Comparison of ENCODE assay signal across 1 cellular context in the genomic region with DNA sequence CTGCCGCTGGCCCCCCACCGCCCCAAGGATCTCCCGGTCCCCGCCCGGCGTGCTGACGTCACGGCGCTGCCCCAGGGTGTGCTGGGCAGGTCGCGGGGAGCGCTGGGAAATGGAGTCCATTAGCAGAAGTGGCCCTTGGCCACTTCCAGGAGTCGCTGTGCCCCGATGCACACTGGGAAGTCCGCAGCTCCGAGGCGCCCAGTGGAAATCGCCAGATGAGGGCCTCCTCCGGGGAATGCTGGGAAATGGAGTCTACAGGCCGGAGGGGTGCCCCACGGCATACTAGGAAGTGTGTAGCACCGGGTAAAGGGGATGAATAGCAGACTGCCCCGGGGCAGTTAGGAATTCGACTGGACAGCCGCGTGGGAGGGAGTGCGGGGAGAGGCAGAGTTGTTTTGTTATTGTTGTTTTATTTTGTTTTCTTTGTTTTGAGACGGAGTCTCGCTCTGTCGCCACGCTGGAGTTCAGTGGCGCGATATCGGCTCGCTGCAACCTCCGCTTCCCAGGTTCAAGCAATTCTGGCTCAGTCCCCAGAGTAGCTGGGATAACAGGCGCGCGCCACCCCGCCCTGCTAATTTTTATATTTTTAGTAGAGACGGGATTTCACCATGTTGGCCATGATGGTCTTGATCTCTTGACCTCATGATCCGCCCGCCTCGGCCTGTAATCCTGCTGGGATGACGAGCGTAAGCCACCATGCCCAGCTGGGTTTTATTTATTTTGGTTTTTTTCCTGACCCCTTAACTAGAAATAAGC.
A peak's percentile ranks its signal among the peaks of the same experiment; 100 is the strongest.
TF ChIP-seq lines count a peak whose summit lies in the region.

A gene (minus strand): TSS at position 2 of the 756 bp plus-strand sequence. CDS start 94 bp downstream, outside the sequence.

TF ChIP-seq in K562, 482 proteins besides CTCF, POLR2A, EP300 and RAD21 (continued from another document and continues in another):
- TF ChIP-seq, protein P1, sequence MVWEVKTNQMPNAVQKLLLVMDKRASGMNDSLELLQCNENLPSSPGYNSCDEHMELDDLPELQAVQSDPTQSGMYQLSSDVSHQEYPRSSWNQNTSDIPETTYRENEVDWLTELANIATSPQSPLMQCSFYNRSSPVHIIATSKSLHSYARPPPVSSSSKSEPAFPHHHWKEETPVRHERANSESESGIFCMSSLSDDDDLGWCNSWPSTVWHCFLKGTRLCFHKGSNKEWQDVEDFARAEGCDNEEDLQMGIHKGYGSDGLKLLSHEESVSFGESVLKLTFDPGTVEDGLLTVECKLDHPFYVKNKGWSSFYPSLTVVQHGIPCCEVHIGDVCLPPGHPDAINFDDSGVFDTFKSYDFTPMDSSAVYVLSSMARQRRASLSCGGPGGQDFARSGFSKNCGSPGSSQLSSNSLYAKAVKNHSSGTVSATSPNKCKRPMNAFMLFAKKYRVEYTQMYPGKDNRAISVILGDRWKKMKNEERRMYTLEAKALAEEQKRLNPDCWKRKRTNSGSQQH (CRISPR knock-in tag; IDR thresholded peaks at IDR 0.05), result peak; percentile 68
- TF ChIP-seq TGIF2 (CRISPR knock-in tag; IDR thresholded peaks at IDR 0.05), result no peak
- TF ChIP-seq KLF1 (tag; IDR thresholded peaks at IDR 0.05), result no peak
- peak; percentile 59; the same call in 1 of the 2 replicates for TF ChIP-seq POLR2AphosphoS5 (IDR thresholded peaks at IDR 0.05; ENCODE audit: control insufficient read depth, insufficient read depth, low read depth, low read length)
- no peak for TF ChIP-seq CHD4 (IDR thresholded peaks at IDR 0.05; ENCODE audit: insufficient read depth, insufficient replicate concordance, low read depth, low read length, poor library complexity, severe bottlenecking)
- TF ChIP-seq, protein P2, sequence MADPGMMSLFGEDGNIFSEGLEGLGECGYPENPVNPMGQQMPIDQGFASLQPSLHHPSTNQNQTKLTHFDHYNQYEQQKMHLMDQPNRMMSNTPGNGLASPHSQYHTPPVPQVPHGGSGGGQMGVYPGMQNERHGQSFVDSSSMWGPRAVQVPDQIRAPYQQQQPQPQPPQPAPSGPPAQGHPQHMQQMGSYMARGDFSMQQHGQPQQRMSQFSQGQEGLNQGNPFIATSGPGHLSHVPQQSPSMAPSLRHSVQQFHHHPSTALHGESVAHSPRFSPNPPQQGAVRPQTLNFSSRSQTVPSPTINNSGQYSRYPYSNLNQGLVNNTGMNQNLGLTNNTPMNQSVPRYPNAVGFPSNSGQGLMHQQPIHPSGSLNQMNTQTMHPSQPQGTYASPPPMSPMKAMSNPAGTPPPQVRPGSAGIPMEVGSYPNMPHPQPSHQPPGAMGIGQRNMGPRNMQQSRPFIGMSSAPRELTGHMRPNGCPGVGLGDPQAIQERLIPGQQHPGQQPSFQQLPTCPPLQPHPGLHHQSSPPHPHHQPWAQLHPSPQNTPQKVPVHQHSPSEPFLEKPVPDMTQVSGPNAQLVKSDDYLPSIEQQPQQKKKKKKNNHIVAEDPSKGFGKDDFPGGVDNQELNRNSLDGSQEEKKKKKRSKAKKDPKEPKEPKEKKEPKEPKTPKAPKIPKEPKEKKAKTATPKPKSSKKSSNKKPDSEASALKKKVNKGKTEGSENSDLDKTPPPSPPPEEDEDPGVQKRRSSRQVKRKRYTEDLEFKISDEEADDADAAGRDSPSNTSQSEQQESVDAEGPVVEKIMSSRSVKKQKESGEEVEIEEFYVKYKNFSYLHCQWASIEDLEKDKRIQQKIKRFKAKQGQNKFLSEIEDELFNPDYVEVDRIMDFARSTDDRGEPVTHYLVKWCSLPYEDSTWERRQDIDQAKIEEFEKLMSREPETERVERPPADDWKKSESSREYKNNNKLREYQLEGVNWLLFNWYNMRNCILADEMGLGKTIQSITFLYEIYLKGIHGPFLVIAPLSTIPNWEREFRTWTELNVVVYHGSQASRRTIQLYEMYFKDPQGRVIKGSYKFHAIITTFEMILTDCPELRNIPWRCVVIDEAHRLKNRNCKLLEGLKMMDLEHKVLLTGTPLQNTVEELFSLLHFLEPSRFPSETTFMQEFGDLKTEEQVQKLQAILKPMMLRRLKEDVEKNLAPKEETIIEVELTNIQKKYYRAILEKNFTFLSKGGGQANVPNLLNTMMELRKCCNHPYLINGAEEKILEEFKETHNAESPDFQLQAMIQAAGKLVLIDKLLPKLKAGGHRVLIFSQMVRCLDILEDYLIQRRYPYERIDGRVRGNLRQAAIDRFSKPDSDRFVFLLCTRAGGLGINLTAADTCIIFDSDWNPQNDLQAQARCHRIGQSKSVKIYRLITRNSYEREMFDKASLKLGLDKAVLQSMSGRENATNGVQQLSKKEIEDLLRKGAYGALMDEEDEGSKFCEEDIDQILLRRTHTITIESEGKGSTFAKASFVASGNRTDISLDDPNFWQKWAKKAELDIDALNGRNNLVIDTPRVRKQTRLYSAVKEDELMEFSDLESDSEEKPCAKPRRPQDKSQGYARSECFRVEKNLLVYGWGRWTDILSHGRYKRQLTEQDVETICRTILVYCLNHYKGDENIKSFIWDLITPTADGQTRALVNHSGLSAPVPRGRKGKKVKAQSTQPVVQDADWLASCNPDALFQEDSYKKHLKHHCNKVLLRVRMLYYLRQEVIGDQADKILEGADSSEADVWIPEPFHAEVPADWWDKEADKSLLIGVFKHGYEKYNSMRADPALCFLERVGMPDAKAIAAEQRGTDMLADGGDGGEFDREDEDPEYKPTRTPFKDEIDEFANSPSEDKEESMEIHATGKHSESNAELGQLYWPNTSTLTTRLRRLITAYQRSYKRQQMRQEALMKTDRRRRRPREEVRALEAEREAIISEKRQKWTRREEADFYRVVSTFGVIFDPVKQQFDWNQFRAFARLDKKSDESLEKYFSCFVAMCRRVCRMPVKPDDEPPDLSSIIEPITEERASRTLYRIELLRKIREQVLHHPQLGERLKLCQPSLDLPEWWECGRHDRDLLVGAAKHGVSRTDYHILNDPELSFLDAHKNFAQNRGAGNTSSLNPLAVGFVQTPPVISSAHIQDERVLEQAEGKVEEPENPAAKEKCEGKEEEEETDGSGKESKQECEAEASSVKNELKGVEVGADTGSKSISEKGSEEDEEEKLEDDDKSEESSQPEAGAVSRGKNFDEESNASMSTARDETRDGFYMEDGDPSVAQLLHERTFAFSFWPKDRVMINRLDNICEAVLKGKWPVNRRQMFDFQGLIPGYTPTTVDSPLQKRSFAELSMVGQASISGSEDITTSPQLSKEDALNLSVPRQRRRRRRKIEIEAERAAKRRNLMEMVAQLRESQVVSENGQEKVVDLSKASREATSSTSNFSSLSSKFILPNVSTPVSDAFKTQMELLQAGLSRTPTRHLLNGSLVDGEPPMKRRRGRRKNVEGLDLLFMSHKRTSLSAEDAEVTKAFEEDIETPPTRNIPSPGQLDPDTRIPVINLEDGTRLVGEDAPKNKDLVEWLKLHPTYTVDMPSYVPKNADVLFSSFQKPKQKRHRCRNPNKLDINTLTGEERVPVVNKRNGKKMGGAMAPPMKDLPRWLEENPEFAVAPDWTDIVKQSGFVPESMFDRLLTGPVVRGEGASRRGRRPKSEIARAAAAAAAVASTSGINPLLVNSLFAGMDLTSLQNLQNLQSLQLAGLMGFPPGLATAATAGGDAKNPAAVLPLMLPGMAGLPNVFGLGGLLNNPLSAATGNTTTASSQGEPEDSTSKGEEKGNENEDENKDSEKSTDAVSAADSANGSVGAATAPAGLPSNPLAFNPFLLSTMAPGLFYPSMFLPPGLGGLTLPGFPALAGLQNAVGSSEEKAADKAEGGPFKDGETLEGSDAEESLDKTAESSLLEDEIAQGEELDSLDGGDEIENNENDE (IDR thresholded peaks at IDR 0.05; ENCODE audit: low read depth, low read length), result no peak
- TF ChIP-seq ZBTB7A (IDR thresholded peaks at IDR 0.05; ENCODE audit: borderline replicate concordance, control insufficient read depth, low read depth, low read length), result peak; percentile 4; the same call in 1 of the 2 replicates
- TF ChIP-seq ADNP (tag; IDR thresholded peaks at IDR 0.05), result no peak
- TF ChIP-seq CC2D1A (IDR thresholded peaks at IDR 0.05), result no peak
- no peak for TF ChIP-seq SETDB1 (IDR thresholded peaks at IDR 0.05; ENCODE audit: low read length)
- TF ChIP-seq, protein P3, sequence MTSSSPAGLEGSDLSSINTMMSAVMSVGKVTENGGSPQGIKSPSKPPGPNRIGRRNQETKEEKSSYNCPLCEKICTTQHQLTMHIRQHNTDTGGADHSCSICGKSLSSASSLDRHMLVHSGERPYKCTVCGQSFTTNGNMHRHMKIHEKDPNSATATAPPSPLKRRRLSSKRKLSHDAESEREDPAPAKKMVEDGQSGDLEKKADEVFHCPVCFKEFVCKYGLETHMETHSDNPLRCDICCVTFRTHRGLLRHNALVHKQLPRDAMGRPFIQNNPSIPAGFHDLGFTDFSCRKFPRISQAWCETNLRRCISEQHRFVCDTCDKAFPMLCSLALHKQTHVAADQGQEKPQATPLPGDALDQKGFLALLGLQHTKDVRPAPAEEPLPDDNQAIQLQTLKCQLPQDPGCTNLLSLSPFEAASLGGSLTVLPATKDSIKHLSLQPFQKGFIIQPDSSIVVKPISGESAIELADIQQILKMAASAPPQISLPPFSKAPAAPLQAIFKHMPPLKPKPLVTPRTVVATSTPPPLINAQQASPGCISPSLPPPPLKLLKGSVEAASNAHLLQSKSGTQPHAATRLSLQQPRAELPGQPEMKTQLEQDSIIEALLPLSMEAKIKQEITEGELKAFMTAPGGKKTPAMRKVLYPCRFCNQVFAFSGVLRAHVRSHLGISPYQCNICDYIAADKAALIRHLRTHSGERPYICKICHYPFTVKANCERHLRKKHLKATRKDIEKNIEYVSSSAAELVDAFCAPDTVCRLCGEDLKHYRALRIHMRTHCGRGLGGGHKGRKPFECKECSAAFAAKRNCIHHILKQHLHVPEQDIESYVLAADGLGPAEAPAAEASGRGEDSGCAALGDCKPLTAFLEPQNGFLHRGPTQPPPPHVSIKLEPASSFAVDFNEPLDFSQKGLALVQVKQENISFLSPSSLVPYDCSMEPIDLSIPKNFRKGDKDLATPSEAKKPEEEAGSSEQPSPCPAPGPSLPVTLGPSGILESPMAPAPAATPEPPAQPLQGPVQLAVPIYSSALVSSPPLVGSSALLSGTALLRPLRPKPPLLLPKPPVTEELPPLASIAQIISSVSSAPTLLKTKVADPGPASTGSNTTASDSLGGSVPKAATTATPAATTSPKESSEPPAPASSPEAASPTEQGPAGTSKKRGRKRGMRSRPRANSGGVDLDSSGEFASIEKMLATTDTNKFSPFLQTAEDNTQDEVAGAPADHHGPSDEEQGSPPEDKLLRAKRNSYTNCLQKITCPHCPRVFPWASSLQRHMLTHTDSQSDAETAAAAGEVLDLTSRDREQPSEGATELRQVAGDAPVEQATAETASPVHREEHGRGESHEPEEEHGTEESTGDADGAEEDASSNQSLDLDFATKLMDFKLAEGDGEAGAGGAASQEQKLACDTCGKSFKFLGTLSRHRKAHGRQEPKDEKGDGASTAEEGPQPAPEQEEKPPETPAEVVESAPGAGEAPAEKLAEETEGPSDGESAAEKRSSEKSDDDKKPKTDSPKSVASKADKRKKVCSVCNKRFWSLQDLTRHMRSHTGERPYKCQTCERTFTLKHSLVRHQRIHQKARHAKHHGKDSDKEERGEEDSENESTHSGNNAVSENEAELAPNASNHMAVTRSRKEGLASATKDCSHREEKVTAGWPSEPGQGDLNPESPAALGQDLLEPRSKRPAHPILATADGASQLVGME (CRISPR knock-in tag; IDR thresholded peaks at IDR 0.05), result peak; percentile 33; the same call in 1 of the 2 replicates
- TF ChIP-seq, protein P4, sequence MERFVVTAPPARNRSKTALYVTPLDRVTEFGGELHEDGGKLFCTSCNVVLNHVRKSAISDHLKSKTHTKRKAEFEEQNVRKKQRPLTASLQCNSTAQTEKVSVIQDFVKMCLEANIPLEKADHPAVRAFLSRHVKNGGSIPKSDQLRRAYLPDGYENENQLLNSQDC (CRISPR knock-in tag; IDR thresholded peaks at IDR 0.05), result no peak
- no peak for TF ChIP-seq THRAP3 (IDR thresholded peaks at IDR 0.05; ENCODE audit: borderline replicate concordance)
- TF ChIP-seq, protein P5, sequence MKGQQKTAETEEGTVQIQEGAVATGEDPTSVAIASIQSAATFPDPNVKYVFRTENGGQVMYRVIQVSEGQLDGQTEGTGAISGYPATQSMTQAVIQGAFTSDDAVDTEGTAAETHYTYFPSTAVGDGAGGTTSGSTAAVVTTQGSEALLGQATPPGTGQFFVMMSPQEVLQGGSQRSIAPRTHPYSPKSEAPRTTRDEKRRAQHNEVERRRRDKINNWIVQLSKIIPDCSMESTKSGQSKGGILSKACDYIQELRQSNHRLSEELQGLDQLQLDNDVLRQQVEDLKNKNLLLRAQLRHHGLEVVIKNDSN (CRISPR knock-in tag; IDR thresholded peaks at IDR 0.05), result no peak
- TF ChIP-seq RBM34 (IDR thresholded peaks at IDR 0.05; ENCODE audit: borderline replicate concordance, insufficient read depth, low read length), result no peak
- no peak for TF ChIP-seq FIP1L1 (IDR thresholded peaks at IDR 0.05; ENCODE audit: low read depth, low read length, poor library complexity, severe bottlenecking)
- TF ChIP-seq RFX1 (IDR thresholded peaks at IDR 0.05), result no peak
- no peak for TF ChIP-seq HLTF (IDR thresholded peaks at IDR 0.05)
- TF ChIP-seq MCM2 (IDR thresholded peaks at IDR 0.05; ENCODE audit: low read depth), result no peak
- TF ChIP-seq, protein P6, sequence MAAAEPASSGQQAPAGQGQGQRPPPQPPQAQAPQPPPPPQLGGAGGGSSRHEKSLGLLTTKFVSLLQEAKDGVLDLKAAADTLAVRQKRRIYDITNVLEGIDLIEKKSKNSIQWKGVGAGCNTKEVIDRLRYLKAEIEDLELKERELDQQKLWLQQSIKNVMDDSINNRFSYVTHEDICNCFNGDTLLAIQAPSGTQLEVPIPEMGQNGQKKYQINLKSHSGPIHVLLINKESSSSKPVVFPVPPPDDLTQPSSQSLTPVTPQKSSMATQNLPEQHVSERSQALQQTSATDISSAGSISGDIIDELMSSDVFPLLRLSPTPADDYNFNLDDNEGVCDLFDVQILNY (CRISPR knock-in tag; IDR thresholded peaks at IDR 0.05), result no peak
- TF ChIP-seq ZNF133 (CRISPR knock-in tag; IDR thresholded peaks at IDR 0.05), result no peak
- no peak for TF ChIP-seq ZBTB8A (IDR thresholded peaks at IDR 0.05; ENCODE audit: partially characterized antibody)
- TF ChIP-seq FOXA1 (IDR thresholded peaks at IDR 0.05; ENCODE audit: borderline replicate concordance), result no peak
- no peak for TF ChIP-seq ZNF830 (CRISPR knock-in tag; IDR thresholded peaks at IDR 0.05)
- peak; percentile 92 for TF ChIP-seq CREB1 (IDR thresholded peaks at IDR 0.05)
- TF ChIP-seq CREB1 (CRISPR knock-in tag; IDR thresholded peaks at IDR 0.05), result peak; percentile 93
- TF ChIP-seq, protein P7, sequence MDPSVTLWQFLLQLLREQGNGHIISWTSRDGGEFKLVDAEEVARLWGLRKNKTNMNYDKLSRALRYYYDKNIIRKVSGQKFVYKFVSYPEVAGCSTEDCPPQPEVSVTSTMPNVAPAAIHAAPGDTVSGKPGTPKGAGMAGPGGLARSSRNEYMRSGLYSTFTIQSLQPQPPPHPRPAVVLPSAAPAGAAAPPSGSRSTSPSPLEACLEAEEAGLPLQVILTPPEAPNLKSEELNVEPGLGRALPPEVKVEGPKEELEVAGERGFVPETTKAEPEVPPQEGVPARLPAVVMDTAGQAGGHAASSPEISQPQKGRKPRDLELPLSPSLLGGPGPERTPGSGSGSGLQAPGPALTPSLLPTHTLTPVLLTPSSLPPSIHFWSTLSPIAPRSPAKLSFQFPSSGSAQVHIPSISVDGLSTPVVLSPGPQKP (CRISPR knock-in tag; IDR thresholded peaks at IDR 0.05), result no peak
- no peak for TF ChIP-seq HNRNPLL (IDR thresholded peaks at IDR 0.05; ENCODE audit: low read depth, low read length, poor library complexity, severe bottlenecking)
- TF ChIP-seq, protein P8, sequence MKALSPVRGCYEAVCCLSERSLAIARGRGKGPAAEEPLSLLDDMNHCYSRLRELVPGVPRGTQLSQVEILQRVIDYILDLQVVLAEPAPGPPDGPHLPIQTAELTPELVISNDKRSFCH (CRISPR knock-in tag; IDR thresholded peaks at IDR 0.05), result no peak
- TF ChIP-seq, protein P8 (tag; IDR thresholded peaks at IDR 0.05), result no peak; the same call in 1 of the 2 replicates
- peak; percentile 53; the same call in 1 of the 2 replicates for TF ChIP-seq SMARCE1 (IDR thresholded peaks at IDR 0.05)
- peak; percentile 43; the same call in 1 of the 2 replicates for TF ChIP-seq ARID1B (IDR thresholded peaks at IDR 0.05)
- no peak for TF ChIP-seq STAT5B (CRISPR knock-in tag; IDR thresholded peaks at IDR 0.05)
